ENCODE assay signal across 8 cellular contexts in genomic region chr17:7625749-7626148, GRCh38. TPM values are rescaled to one million over a fixed set of nuclear protein-coding genes. Genes with fewer than 3 reads are reported as not detected.
"Had no signal": no experiment of that assay in that cellular context is flagged by ENCODE, and none has a peak within 500 bp of the region (broad histone marks: within the 10 kb centered on the region; RNA-seq: fewer than 3 reads in every experiment).

No MANE protein-coding gene starts in this region.

RNA-seq across cellular contexts. Expression of gene SHBG, which starts 4.2 kb away (rescaled TPM):
- total RNA-seq: activated CD4-positive, alpha-beta T cell treated with anti-CD3 and anti-CD28 coated beads, Interleukin-2, amount 10 ng/mL, durations not matched to agents 24 days and 14 days; activated CD8-positive, alpha-beta memory T cell treated with anti-CD3 and anti-CD28 coated beads, Interleukin-2, amount 10 ng/mL, durations not matched to agents 7 days and 5 days; activated naive CD4-positive, alpha-beta T cell treated with anti-CD3 and anti-CD28 coated beads for 36 hours; activated naive CD8-positive, alpha-beta T cell treated with anti-CD3 and anti-CD28 coated beads for 36 hours; M059J; SJSA1 had no signal

RNA-seq across cellular contexts. Expression of gene ATP1B2, which starts 25.0 kb away (rescaled TPM):
- total RNA-seq: IMR-90, LHCN-M2, SJSA1 had no signal

RNA-seq across cellular contexts. Expression of gene SOX15, which starts 35.9 kb away (rescaled TPM):
- total RNA-seq: activated CD4-positive, alpha-beta T cell treated with anti-CD3 and anti-CD28 coated beads, Interleukin-2, amount 10 ng/mL, durations not matched to agents 24 days and 14 days; M059J; SJSA1 had no signal
